ENCODE assay signal across 13 cellular contexts in genomic region chr20:50284811-50285375, GRCh38.
A peak's percentile ranks its signal among the peaks of the same experiment; 100 is the strongest.
DNase-seq lines count a peak whose midpoint lies in the region; ATAC-seq, FAIRE-seq and TF ChIP-seq lines count a peak whose summit lies in the region.
"Had no signal": no experiment of that assay in that cellular context is flagged by ENCODE, and none has a peak within 500 bp of the region (broad histone marks: within the 10 kb centered on the region; RNA-seq: fewer than 3 reads in every experiment).

No MANE protein-coding gene starts in this region.

- H3K4me1 Mint-ChIP-seq in activated T-helper 2 cell treated with anti-CD3 and anti-CD28 coated beads, Interferon-gamma antibody, Interleukin-2, Interleukin-4, amounts not matched to agents 10 μg/mL and 5 μg/mL and 100 μg/mL, durations not matched to agents 14 hours and 24 hours and 36 hours (ENCODE audit: low read depth) = peaks cover 31% of the 10 kb centered on the region

- no peaks in the 10 kb centered on the region for H3K36me3 Mint-ChIP-seq in activated T-helper 2 cell treated with anti-CD3 and anti-CD28 coated beads, Interferon-gamma antibody, Interleukin-2, Interleukin-4, amounts not matched to agents 10 μg/mL and 5 μg/mL and 100 μg/mL, durations not matched to agents 14 hours and 24 hours and 36 hours (ENCODE audit: low read depth)

- H3K9me3 Mint-ChIP-seq in activated T-helper 2 cell treated with anti-CD3 and anti-CD28 coated beads, Interferon-gamma antibody, Interleukin-2, Interleukin-4, amounts not matched to agents 10 μg/mL and 5 μg/mL and 100 μg/mL, durations not matched to agents 14 hours and 24 hours and 36 hours = no peaks in the 10 kb centered on the region

- TF ChIP-seq POLR2A in spleen (IDR thresholded peaks at IDR 0.05) = no peak

- H3K4me3 Mint-ChIP-seq in activated T-helper 2 cell treated with anti-CD3 and anti-CD28 coated beads, Interferon-gamma antibody, Interleukin-2, Interleukin-4, amounts not matched to agents 10 μg/mL and 5 μg/mL and 100 μg/mL, durations not matched to agents 14 hours and 24 hours and 36 hours (ENCODE audit: low read depth) = no peak overlapping the region

- H3K27me3 ChIP-seq in spleen (replicated peaks in 1 of 7) (peaks cover 0 to 32% (median 0%) of the 10 kb centered on the region in 7 donors), small intestine (ENCODE audit: control insufficient read depth in 2 of 2, insufficient read depth in 2 of 2, low read length in 2 of 2) (no peaks in the 10 kb centered on the region)

- peak overlapping the region; percentile 30 for H3K27ac Mint-ChIP-seq in activated T-helper 2 cell treated with anti-CD3 and anti-CD28 coated beads, Interferon-gamma antibody, Interleukin-2, Interleukin-4, amounts not matched to agents 10 μg/mL and 5 μg/mL and 100 μg/mL, durations not matched to agents 14 hours and 24 hours and 36 hours

- H3K36me3 ChIP-seq in HEK293 (ENCODE audit: control insufficient read depth in 2 of 2, insufficient read depth in 1 of 2, low read length in 2 of 2) (no peaks in the 10 kb centered on the region), kidney (ENCODE audit: control insufficient read depth in 1 of 2, insufficient read depth in 2 of 2, low read length in 2 of 2) (no peaks in the 10 kb centered on the region), spleen (no peaks in the 10 kb centered on the region), small intestine (ENCODE audit: control insufficient read depth in 2 of 2, insufficient read depth in 2 of 2, low read length in 2 of 2) (no peaks in the 10 kb centered on the region)

- POLR2A ChIA-PET in HEK293 (lab: Yijun Ruan, JAX) = no interaction called here

- H3K4me1 ChIP-seq in HEK293 (ENCODE audit: control insufficient read depth, insufficient read depth, low read length) (peaks cover 14% of the 10 kb centered on the region), kidney (ENCODE audit: control insufficient read depth in 1 of 2, insufficient read depth in 1 of 2, low read depth in 1 of 2, low read length in 2 of 2) (peaks cover 0 to 9% of the 10 kb centered on the region in 2 donors), spleen (peaks cover 13 to 77% (median 46%) of the 10 kb centered on the region in 6 donors), small intestine (ENCODE audit: control insufficient read depth in 2 of 2, insufficient read depth in 1 of 2, low read depth in 1 of 2, low read length in 1 of 2) (peaks cover 0 to 2% of the 10 kb centered on the region in 2 donors)

- H3K9me3 ChIP-seq in HEK293 (ENCODE audit: control insufficient read depth, insufficient read depth, low read depth, low read length) (no peaks in the 10 kb centered on the region), kidney (ENCODE audit: control insufficient read depth in 1 of 2, low read length in 2 of 2) (no peaks in the 10 kb centered on the region), spleen (no peaks in the 10 kb centered on the region), small intestine (ENCODE audit: control insufficient read depth, low read depth) (no peaks in the 10 kb centered on the region)

- 64 to 78% (median 75%) methylated on average over 9 to 10 of the region's 10 CpGs for WGBS in spleen, 5 donors
- WGBS in small intestine, 3 donors = 68 to 76% (median 73%) methylated on average over 10 of the region's 10 CpGs

- H3K4me3 ChIP-seq in HEK293 (ENCODE audit: low read depth, low read length) (no peak overlapping the region), kidney (ENCODE audit: low read length in 2 of 2) (no peak overlapping the region), spleen (no peak overlapping the region), small intestine (ENCODE audit: low read depth in 1 of 2, low read length in 2 of 2) (no peak overlapping the region)

- intact Hi-C loops in activated T-helper 2 cell treated with anti-CD3 and anti-CD28 coated beads, Interferon-gamma antibody, Interleukin-2, Interleukin-4, amounts not matched to agents 10 μg/mL and 5 μg/mL and 100 μg/mL, durations not matched to agents 14 hours and 24 hours and 36 hours (cut with micrococcal nuclease) = loop anchor here (2.0 to 5.0 kb wide), 2 partner anchors 54 to 93 kb away; partner anchors contain the start of gene CEBPB
- intact Hi-C loops in kidney (cut with DNase I) = no loop called here
- intact Hi-C loops in spleen (cut with DNase I; ENCODE audit: low total_unique reads) = no loop called here

- CTCF ChIA-PET in HEK293 (lab: Yijun Ruan, JAX) = interaction anchor here (0.6 to 1.6 kb wide), 4 partner anchors 9 to 591 kb away, joined by 3 to 4 read pairs (median 3); no protein-coding TSS in a partner anchor

- no peak overlapping the region for H3K9ac ChIP-seq in kidney (ENCODE audit: low read length in 2 of 2)

- H3K27ac ChIP-seq in HEK293 (ENCODE audit: extremely low read depth, low read depth, low read length) (peak overlapping the region; percentile 59; the same call in 1 of the 2 replicates), kidney (ENCODE audit: low read depth in 2 of 2, low read length in 2 of 2) (peak overlapping the region; percentile 76 to 80), spleen (peak overlapping the region; percentile 15 to 95 (median 74)), small intestine (ENCODE audit: low read depth in 1 of 2, low read length in 1 of 2) (peak overlapping the region in 1 of 2 donors; percentile 81)

- no peak for TF ChIP-seq CTCF in HEK293 (tag by site-specific recombination; IDR thresholded peaks at IDR 0.05)
- no peak for TF ChIP-seq CTCF in kidney (IDR thresholded peaks at IDR 0.05; ENCODE audit: borderline replicate concordance, extremely low read depth, insufficient read depth)
- no peak for TF ChIP-seq CTCF in spleen (IDR thresholded peaks at IDR 0.05 in 8 of 11, conservative IDR thresholded peaks at IDR 0.05 in 3 of 11)

- DNase-seq in activated T-helper 2 cell treated with anti-CD3 and anti-CD28 coated beads, Interferon-gamma antibody, Interleukin-2, Interleukin-4, amounts not matched to agents 10 μg/mL and 5 μg/mL and 100 μg/mL, durations not matched to agents 14 hours and 24 hours and 36 hours (ENCODE audit: low spot score) = no peak
- DNase-seq in kidney (peak; percentile 89), spleen (no peak), nucleus accumbens (lab: John Stamatoyannopoulos, UW) (no peak), small intestine (no peak)
- no peak for DNase-seq in stimulated activated CD4-positive, alpha-beta T cell treated with anti-CD3 and anti-CD28 coated beads, Interleukin-1b, Interleukin-23, amount 100 ng/mL, for 48 hours
- DNase-seq: amygdala, GF-D8, hippocampal formation, NCI-H1694 treated with DMSO at 0.1 percent for 48 hours, substantia nigra had no signal

- FAIRE-seq in kidney (lab: Jason Lieb, UNC) = no peak
- FAIRE-seq in small intestine (lab: Jason Lieb, UNC) = no peak

- ATAC-seq in HG03095 (IDR thresholded peaks at IDR 0.05; ENCODE audit: unreplicated experiment) = no peak

- no peaks in the 10 kb centered on the region for H3K27me3 Mint-ChIP-seq in activated T-helper 2 cell treated with anti-CD3 and anti-CD28 coated beads, Interferon-gamma antibody, Interleukin-2, Interleukin-4, amounts not matched to agents 10 μg/mL and 5 μg/mL and 100 μg/mL, durations not matched to agents 14 hours and 24 hours and 36 hours (ENCODE audit: low read depth)

TF ChIP-seq in HEK293, 187 proteins besides CTCF, POLR2A, EP300 and RAD21:
- TF ChIP-seq ZNF335 (tag by site-specific recombination; conservative IDR thresholded peaks at IDR 0.05) (peak; percentile 66), YY1 (tag by site-specific recombination; IDR thresholded peaks at IDR 0.05) (peak; percentile 38; the same call in 1 of the 2 replicates), ZNF211 (tag by site-specific recombination; IDR thresholded peaks at IDR 0.05; ENCODE audit: low read depth) (no peak)
